16 cellular contexts compared by ENCODE assay signal in the genomic region with DNA sequence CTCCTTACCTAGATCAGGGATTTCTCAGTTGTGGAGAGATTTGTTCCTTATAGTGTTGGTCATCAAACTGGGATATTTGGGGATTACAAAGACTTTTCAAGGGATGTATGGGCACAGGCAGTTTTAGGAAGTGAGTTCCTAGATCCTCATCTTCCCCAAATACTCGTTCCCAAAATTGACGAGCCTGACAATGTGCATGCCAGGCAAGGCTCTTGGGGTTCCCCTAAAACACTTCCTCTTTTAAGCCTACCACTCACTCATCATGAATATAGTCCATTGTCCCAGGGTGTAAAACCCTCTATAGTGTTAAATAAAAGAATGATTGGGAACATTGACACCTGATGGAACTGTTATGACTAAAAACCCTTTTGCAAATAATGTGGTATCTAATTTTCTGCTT. TPM values are rescaled to one million over a fixed set of nuclear protein-coding genes. Genes with fewer than 3 reads are reported as not detected.
DNase-seq lines count a peak whose midpoint lies in the region; ATAC-seq, FAIRE-seq and TF ChIP-seq lines count a peak whose summit lies in the region.
"Had no signal": no experiment of that assay in that cellular context is flagged by ENCODE, and none has a peak within 500 bp of the region (broad histone marks: within the 10 kb centered on the region; RNA-seq: fewer than 3 reads in every experiment).

No MANE protein-coding gene starts in this region.

- TF ChIP-seq RAD21 in GM12878 (IDR thresholded peaks at IDR 0.05; ENCODE audit: insufficient read depth, low read depth, low read length): no peak

- DNase-seq in CD14-positive monocyte (ENCODE audit: low spot score) (peak; percentile 61), GM12878 (ENCODE audit: low read depth, low spot score) (no peak), NCI-H510A (lab: John Stamatoyannopoulos, UW) (no peak), colonic mucosa (no peak), mesenchymal stem cell (no peak)
- no peak for DNase-seq in activated CD4-positive, alpha-beta memory T cell treated with anti-CD3 and anti-CD28 coated beads for 36 hours
- DNase-seq: ACHN; activated CD4-positive, alpha-beta memory T cell treated with anti-CD3 and anti-CD28 coated beads, Interleukin-2, amount 10 ng/mL, durations not matched to agents 7 days and 5 days; activated T-cell treated with anti-CD3 and anti-CD28 coated beads, Interleukin-2, amount 50 U/mL, for 72 hours; effector CD8-positive, alpha-beta T cell; NCI-H446; SJCRH30 had no signal

- no peak overlapping the region for H3K9ac ChIP-seq in GM12878 (ENCODE audit: control insufficient read depth, insufficient read depth, low read length)
- H3K9ac ChIP-seq in colonic mucosa (ENCODE audit: low read depth in 2 of 2, low read length in 2 of 2): no peak overlapping the region
- H3K9ac ChIP-seq in mesenchymal stem cell (ENCODE audit: low read length): no peak overlapping the region
- H3K9ac ChIP-seq: parathyroid adenoma had no signal

- H3K18ac ChIP-seq in mesenchymal stem cell (ENCODE audit: low read depth in 1 of 2, low read length in 2 of 2): no peak overlapping the region

- H2AK5ac ChIP-seq in mesenchymal stem cell (ENCODE audit: low read length, severe bottlenecking): no peak overlapping the region

- TF ChIP-seq CTCF in CD14-positive monocyte (IDR thresholded peaks at IDR 0.05) (no peak), GM12878 (IDR thresholded peaks at IDR 0.05 in 2 of 3, conservative IDR thresholded peaks at IDR 0.05 in 1 of 3; ENCODE audit: control insufficient read depth in 2 of 3, extremely low read depth in 1 of 3, insufficient read depth in 1 of 3, low read depth in 3 of 3, low read length in 3 of 3) (no peak), colonic mucosa (IDR thresholded peaks at IDR 0.05) (no peak)

- H3K9me3 ChIP-seq in GM12878 (replicated peaks; ENCODE audit: control insufficient read depth, insufficient read depth, low read length) (peaks cover 6% of the 10 kb centered on the region; the same call in 2 of the 3 replicates), colonic mucosa (no peaks in the 10 kb centered on the region), mesenchymal stem cell (ENCODE audit: control insufficient read depth, low read length) (no peaks in the 10 kb centered on the region)
- H3K9me3 ChIP-seq: SJCRH30 had no signal

- no peak overlapping the region for H3K4me3 ChIP-seq in GM12878
- H3K4me3 ChIP-seq in colonic mucosa: no peak overlapping the region
- no peak overlapping the region for H3K4me3 ChIP-seq in mesenchymal stem cell (ENCODE audit: insufficient read depth in 1 of 2, low read depth in 1 of 2, low read length in 2 of 2)
- H3K4me3 ChIP-seq: SJCRH30 had no signal

- H3K27ac Mint-ChIP-seq in CD14-positive monocyte: peak overlapping the region in 4 of 7 donors; percentile 71 to 86 (median 82)
- no peak overlapping the region for H3K27ac Mint-ChIP-seq in activated CD4-positive, alpha-beta memory T cell treated with anti-CD3 and anti-CD28 coated beads for 36 hours
- H3K27ac Mint-ChIP-seq: activated CD4-positive, alpha-beta memory T cell treated with anti-CD3 and anti-CD28 coated beads, Interleukin-2, amount 10 ng/mL, durations not matched to agents 7 days and 5 days; activated T-cell treated with anti-CD3 and anti-CD28 coated beads, Interleukin-2, amount 50 U/mL, for 72 hours; stimulated activated naive CD8-positive, alpha-beta T cell treated with anti-CD3 and anti-CD28 coated beads, Interleukin-15, Interleukin-2, amounts not matched to agents 100 ng/mL and 50 ng/mL, for 24 hours had no signal

- H3K79me2 ChIP-seq in GM12878 (ENCODE audit: control insufficient read depth, insufficient read depth, low read length): no peaks in the 10 kb centered on the region; the same call in none of the 2 replicates
- H3K79me2 ChIP-seq: parathyroid adenoma had no signal

- H3K4me1 Mint-ChIP-seq in CD14-positive monocyte: peaks cover 16% of the 10 kb centered on the region
- H3K4me1 Mint-ChIP-seq in activated CD4-positive, alpha-beta memory T cell treated with anti-CD3 and anti-CD28 coated beads for 36 hours (ENCODE audit: low read depth): peaks cover 30% of the 10 kb centered on the region

- no peak overlapping the region for H3K23ac ChIP-seq in mesenchymal stem cell (ENCODE audit: low read length in 2 of 2)

- no peak overlapping the region for H3K4ac ChIP-seq in mesenchymal stem cell (ENCODE audit: low read depth in 1 of 2, low read length in 2 of 2)

- H3K4me1 ChIP-seq in GM12878 (ENCODE audit: control insufficient read depth, insufficient read depth, low read length) (peaks cover 29% of the 10 kb centered on the region), colonic mucosa (no peaks in the 10 kb centered on the region), mesenchymal stem cell (ENCODE audit: control insufficient read depth, insufficient read depth, low read depth, low read length) (peaks cover 6% of the 10 kb centered on the region)

- H4K8ac ChIP-seq in mesenchymal stem cell (ENCODE audit: low read length): no peak overlapping the region

- H3K27me3 ChIP-seq in GM12878 (replicated peaks in 1 of 2; ENCODE audit: control insufficient read depth in 2 of 2, insufficient read depth in 2 of 2, low read length in 1 of 2) (no peaks in the 10 kb centered on the region), colonic mucosa (no peaks in the 10 kb centered on the region), mesenchymal stem cell (ENCODE audit: control insufficient read depth in 1 of 2, insufficient read depth in 1 of 2, low read length in 2 of 2) (no peaks in the 10 kb centered on the region)
- H3K27me3 ChIP-seq: SJCRH30 had no signal

- no peak overlapping the region for H2AFZ ChIP-seq in GM12878 (ENCODE audit: control insufficient read depth, low read depth, low read length)
- H2AFZ ChIP-seq in mesenchymal stem cell (ENCODE audit: low read depth, low read length): no peak overlapping the region
- H2AFZ ChIP-seq: parathyroid adenoma had no signal

- BruUV-seq in GM12878 (replicated peaks; lab: Mats Ljungman, UMichigan): no TSS peak

- H3K4me3 Mint-ChIP-seq in CD14-positive monocyte: peak overlapping the region in 1 of 2 donors; percentile 59
- no peak overlapping the region for H3K4me3 Mint-ChIP-seq in activated CD4-positive, alpha-beta memory T cell treated with anti-CD3 and anti-CD28 coated beads for 36 hours
- H3K4me3 Mint-ChIP-seq: activated CD4-positive, alpha-beta memory T cell treated with anti-CD3 and anti-CD28 coated beads, Interleukin-2, amount 10 ng/mL, durations not matched to agents 7 days and 5 days; activated T-cell treated with anti-CD3 and anti-CD28 coated beads, Interleukin-2, amount 50 U/mL, for 72 hours; stimulated activated naive CD8-positive, alpha-beta T cell treated with anti-CD3 and anti-CD28 coated beads, Interleukin-15, Interleukin-2, amounts not matched to agents 100 ng/mL and 50 ng/mL, for 24 hours had no signal

- SMC1A ChIA-PET in GM12878 (lab: Charles Lee; ENCODE audit: uncharacterized antibody, unreplicated experiment): interaction anchor here (0.9 to 3.8 kb wide), 5 partner anchors 17 to 72 kb away, joined by 3 to 16 read pairs (median 3); no protein-coding TSS in a partner anchor

- H3K4me2 ChIP-seq in GM12878 (ENCODE audit: control insufficient read depth, insufficient read depth) (no peak overlapping the region), mesenchymal stem cell (ENCODE audit: low read length, poor library complexity, severe bottlenecking) (no peak overlapping the region)

- no peak overlapping the region for H2BK12ac ChIP-seq in mesenchymal stem cell (ENCODE audit: low read length in 2 of 2)

- H3K27me3 Mint-ChIP-seq in CD14-positive monocyte (ENCODE audit: low read depth in 3 of 3): peaks cover 0 to 1% (median 0%) of the 10 kb centered on the region in 3 donors
- H3K27me3 Mint-ChIP-seq in activated CD4-positive, alpha-beta memory T cell treated with anti-CD3 and anti-CD28 coated beads for 36 hours: no peaks in the 10 kb centered on the region
- H3K27me3 Mint-ChIP-seq: activated CD4-positive, alpha-beta memory T cell treated with anti-CD3 and anti-CD28 coated beads, Interleukin-2, amount 10 ng/mL, durations not matched to agents 7 days and 5 days; stimulated activated naive CD8-positive, alpha-beta T cell treated with anti-CD3 and anti-CD28 coated beads, Interleukin-15, Interleukin-2, amounts not matched to agents 100 ng/mL and 50 ng/mL, for 24 hours had no signal

- no peak for TF ChIP-seq POLR2A in GM12878 (IDR thresholded peaks at IDR 0.05; ENCODE audit: low read depth, low read length)

- H2BK5ac ChIP-seq in mesenchymal stem cell (ENCODE audit: low read depth, low read length, poor library complexity, severe bottlenecking): no peak overlapping the region

- H4K91ac ChIP-seq in mesenchymal stem cell (ENCODE audit: low read length): no peak overlapping the region

- peaks cover 0 to 8% of the 10 kb centered on the region in 2 experiments; a peak in 2 of 4 replicates for H3K36me3 ChIP-seq in GM12878 (ENCODE audit: control insufficient read depth in 2 of 2, insufficient read depth in 2 of 2, low read length in 1 of 2)
- no peaks in the 10 kb centered on the region for H3K36me3 ChIP-seq in colonic mucosa
- peaks cover 0 to 48% of the 10 kb centered on the region in 2 experiments for H3K36me3 ChIP-seq in mesenchymal stem cell (ENCODE audit: control insufficient read depth in 1 of 2, insufficient read depth in 2 of 2, low read depth in 1 of 2, low read length in 2 of 2)
- H3K36me3 ChIP-seq: SJCRH30 had no signal

- TF ChIP-seq EP300 in GM12878 (IDR thresholded peaks at IDR 0.05; ENCODE audit: borderline replicate concordance in 1 of 2, control insufficient read depth in 1 of 2, low read depth in 2 of 2, low read length in 2 of 2): peak in 1 of 2 experiments; percentile 41; a peak in 1 of 4 replicates

- FAIRE-seq in GM12878 (lab: Jason Lieb, UNC): no peak

- H3K79me1 ChIP-seq in mesenchymal stem cell (replicated peaks; ENCODE audit: low read length, poor library complexity, severe bottlenecking): peaks cover 3% of the 10 kb centered on the region

- WGBS in GM12878 (ENCODE audit: insufficient coverage, insufficient replicate concordance, low lambda C conversion rate, missing lambda C conversion rate): 0% methylated on average over 2 of the region's 2 CpGs
- 93% methylated on average over 2 of the region's 2 CpGs for WGBS in mesenchymal stem cell

- no peaks in the 10 kb centered on the region for H3K9me3 Mint-ChIP-seq in CD14-positive monocyte
- H3K9me3 Mint-ChIP-seq in activated CD4-positive, alpha-beta memory T cell treated with anti-CD3 and anti-CD28 coated beads for 36 hours: no peaks in the 10 kb centered on the region
- H3K9me3 Mint-ChIP-seq: stimulated activated naive CD8-positive, alpha-beta T cell treated with anti-CD3 and anti-CD28 coated beads, Interleukin-15, Interleukin-2, amounts not matched to agents 100 ng/mL and 50 ng/mL, for 24 hours had no signal

- CTCF ChIA-PET in GM12878 (lab: Yijun Ruan, JAX): interaction anchor here (1.5 kb wide), 1 partner anchor 53 kb away, joined by 4 read pairs; no protein-coding TSS in a partner anchor
- CTCF ChIA-PET in activated CD4-positive, alpha-beta memory T cell treated with anti-CD3 and anti-CD28 coated beads for 36 hours (lab: Charles Lee): no interaction called here

- H3K14ac ChIP-seq in mesenchymal stem cell (ENCODE audit: low read length in 2 of 2): no peak overlapping the region

- H2BK15ac ChIP-seq in mesenchymal stem cell (ENCODE audit: low read depth, poor library complexity, severe bottlenecking): no peak overlapping the region

- H2BK120ac ChIP-seq in mesenchymal stem cell (ENCODE audit: low read depth, low read length): no peak overlapping the region

- RAD21 ChIA-PET in GM12878 (lab: Charles Lee; ENCODE audit: unreplicated experiment): no interaction called here

- H3K27ac ChIP-seq in GM12878 (ENCODE audit: control insufficient read depth, insufficient read depth): peak overlapping the region; percentile 38; the same call in 1 of the 2 replicates
- no peak overlapping the region for H3K27ac ChIP-seq in colonic mucosa
- H3K27ac ChIP-seq in mesenchymal stem cell (ENCODE audit: low read length, poor library complexity, severe bottlenecking): no peak overlapping the region
- H3K27ac ChIP-seq: parathyroid adenoma, SJCRH30 had no signal

- no peaks in the 10 kb centered on the region for H4K20me1 ChIP-seq in GM12878 (ENCODE audit: control insufficient read depth, insufficient read depth)

- no peaks in the 10 kb centered on the region for H3K36me3 Mint-ChIP-seq in CD14-positive monocyte
- peaks cover 4% of the 10 kb centered on the region for H3K36me3 Mint-ChIP-seq in activated CD4-positive, alpha-beta memory T cell treated with anti-CD3 and anti-CD28 coated beads for 36 hours

- POLR2A ChIA-PET in GM12878 (lab: Charles Lee): interaction anchor here (1.8 kb wide), 1 partner anchor 14 kb away, joined by 5 read pairs; no protein-coding TSS in a partner anchor
- POLR2A ChIA-PET in activated CD4-positive, alpha-beta memory T cell treated with anti-CD3 and anti-CD28 coated beads for 36 hours (lab: Charles Lee): no interaction called here

- in situ Hi-C loops in GM12878 (cut with MboI): no loop called here

- ATAC-seq in GM19025 (IDR thresholded peaks at IDR 0.05; ENCODE audit: low read depth, unreplicated experiment) (peak; percentile 71), HG02885 (IDR thresholded peaks at IDR 0.05; ENCODE audit: poor library complexity, unreplicated experiment) (peak; percentile 60), GM12878 (peak; percentile 86)
- ATAC-seq: activated T-cell treated with anti-CD3 and anti-CD28 coated beads, Interleukin-2, amount 50 U/mL, for 72 hours had no signal

- intact Hi-C loops in CD14-positive monocyte (cut with micrococcal nuclease): no loop called here
- intact Hi-C loops in GM12878 (cut with micrococcal nuclease; ENCODE audit: unreplicated experiment): no loop called here
- intact Hi-C loops in activated CD4-positive, alpha-beta memory T cell treated with anti-CD3 and anti-CD28 coated beads for 36 hours (cut with micrococcal nuclease): no loop called here
- intact Hi-C loops in colonic mucosa (cut with DNase I): no loop called here

RNA-seq across cellular contexts. Expression of a gene that starts 26.4 kb away (rescaled TPM):
- polyA plus RNA-seq in CD14-positive monocyte (under 1 TPM; 0.16 to 0.41 TPM), GM12878 (2011; rRNA removed) (37.3 and 46.0 TPM in 2 replicates), GM12878 (2014; fragmentation: Illumina TruSeq; extraction: Trizol) (2.9 and 3.3 TPM in 2 replicates), GM12878 (2014; fragmentation: Nextera tagmentation; extraction: Ambion mirVana) (1 to 10 TPM; 1.5 to 2.5 TPM), GM12878 (2014; rRNA removed) (1.8 and 2.0 TPM in 2 replicates), GM12878 (2016; fragmentation: Nextera tagmentation; extraction: Ambion mirVana) (1 to 10 TPM; 3.0 to 4.1 TPM)
- total RNA-seq in GM12878 (2013; cell fraction: nucleolus; rRNA removed): 37.4 and 39.7 TPM in 2 replicates
- total RNA-seq in GM12878 (2014; rRNA removed) (3.4 and 4.0 TPM in 2 replicates), GM12878 (2014; rRNA removed; fragmentation: Illumina TruSeq; extraction: Trizol) (3.2 and 3.9 TPM in 2 replicates), GM12878 (2021) (1.9 and 2.4 TPM in 2 replicates), colonic mucosa (1 to 10 TPM in 1 of 2 donors, under 1 TPM in 1; 0.15 to 1.0 TPM)
- polyA plus RNA-seq in GM12878 (2011; ENCODE audit: low read depth): 1.5 TPM
- polyA plus RNA-seq in GM12878 (2011; cell fraction: cytosol; rRNA removed): 19.5 and 25.9 TPM in 2 replicates
- 22.2 and 35.4 TPM in 2 replicates for polyA plus RNA-seq in GM12878 (2011; cell fraction: nucleus; rRNA removed)
- polyA plus RNA-seq in GM12878 (2012): 1.3 and 3.0 TPM in 2 replicates
- polyA minus RNA-seq in GM12878 (2011; rRNA and poly(A)+ RNA removed): 51.9 and 57.8 TPM in 2 replicates
- 16.7 and 17.6 TPM in 2 replicates for polyA minus RNA-seq in GM12878 (2011; cell fraction: cytosol; rRNA and poly(A)+ RNA removed)
- polyA minus RNA-seq in GM12878 (2011; cell fraction: nucleus; rRNA and poly(A)+ RNA removed): 29.9 and 30.0 TPM in 2 replicates
- under 1 TPM; 0.73 to 0.83 TPM for total RNA-seq in activated CD4-positive, alpha-beta memory T cell treated with anti-CD3 and anti-CD28 coated beads for 36 hours
- polyA plus RNA-seq in mesenchymal stem cell (2013, experiment 1 of 2): 15.2 TPM
- polyA plus RNA-seq in mesenchymal stem cell (2013, experiment 2 of 2): 15.5 TPM
